8 cellular contexts compared by ENCODE assay signal in genomic region chr4:140374130-140374477, GRCh38. TPM values are rescaled to one million over a fixed set of nuclear protein-coding genes. Genes with fewer than 3 reads are reported as not detected.
DNase-seq lines count a peak whose midpoint lies in the region; ATAC-seq, FAIRE-seq and TF ChIP-seq lines count a peak whose summit lies in the region.

No MANE protein-coding gene starts in this region.

- ATAC-seq in A549 (no peak), HG02798 (IDR thresholded peaks at IDR 0.05; ENCODE audit: poor library complexity, unreplicated experiment) (no peak)

- H3K4me2 ChIP-seq in A549: peak overlapping the region; percentile 85
- peak overlapping the region; percentile 83 for H3K4me2 ChIP-seq in mesendoderm (ENCODE audit: low read length)

- no peak for FAIRE-seq in A549 (lab: Jason Lieb, UNC)

- WGBS in A549 (ENCODE audit: missing lambda C conversion rate): 6% methylated on average over 8 of the region's 8 CpGs
- WGBS in mesendoderm (ENCODE audit: extremely low coverage, insufficient coverage, low lambda C conversion rate): no CpG with 5 or more reads among the region's 8 CpGs

- H2BK5ac ChIP-seq in mesendoderm (ENCODE audit: low read length): no peak overlapping the region

- H3K18ac ChIP-seq in mesendoderm (ENCODE audit: low read length): peak overlapping the region; percentile 1

- H3K4me3 ChIP-seq in A549 (peak overlapping the region; percentile 75), HUES48 (ENCODE audit: low read depth, low read length) (peak overlapping the region; percentile 89), mesendoderm (ENCODE audit: low read length) (peak overlapping the region; percentile 87)

- TF ChIP-seq RAD21 in A549 (conservative IDR thresholded peaks at IDR 0.05 in 1 of 2, IDR thresholded peaks at IDR 0.05 in 1 of 2): no peak

- no peak for TF ChIP-seq EP300 in A549 (IDR thresholded peaks at IDR 0.05)

- CTCF ChIA-PET in A549 (lab: Yijun Ruan, JAX): interaction anchor here (0.8 to 4.1 kb wide), 3 partner anchors 9 to 119 kb away, joined by 3 to 38 read pairs (median 3); no protein-coding TSS in a partner anchor

- H3K9me3 ChIP-seq in A549: no peaks in the 10 kb centered on the region
- H3K9me3 ChIP-seq in HUES48 (ENCODE audit: control insufficient read depth, insufficient read depth, low read length): no peaks in the 10 kb centered on the region

- H4K5ac ChIP-seq in mesendoderm (ENCODE audit: low read length): no peak overlapping the region

- H3K4me1 ChIP-seq in A549 (peaks cover 21% of the 10 kb centered on the region), HUES48 (ENCODE audit: control insufficient read depth, insufficient read depth, low read length) (peaks cover 7% of the 10 kb centered on the region; the same call in 1 of the 2 replicates), mesendoderm (ENCODE audit: control insufficient read depth, low read depth, low read length) (peaks cover 4% of the 10 kb centered on the region)

- H3K4ac ChIP-seq in mesendoderm (ENCODE audit: low read depth, low read length): no peak overlapping the region

- DNase-seq in A549 (ENCODE audit: low read depth in 1 of 2, low spot score in 1 of 2) (no peak), caudate nucleus (lab: John Stamatoyannopoulos, UW) (peak in 1 of 61 donors; percentile 20), mesendoderm (no peak), COLO829 (ENCODE audit: low spot score) (no peak), AG20443 (ENCODE audit: low spot score) (no peak), NCI-H2196 treated with DMSO at 0.1 percent for 48 hours (lab: John Stamatoyannopoulos, UW; ENCODE audit: unreplicated experiment) (no peak)

- peak overlapping the region; percentile 59 for H3K23ac ChIP-seq in mesendoderm (ENCODE audit: low read length)

- H3K27me3 ChIP-seq in HUES48 (ENCODE audit: control insufficient read depth, insufficient read depth, low read length) (no peaks in the 10 kb centered on the region), mesendoderm (ENCODE audit: insufficient read depth, low read length, poor library complexity) (no peaks in the 10 kb centered on the region)

- peak overlapping the region; percentile 82 to 96 for H3K27ac ChIP-seq in A549
- peak overlapping the region; percentile 96 for H3K27ac ChIP-seq in HUES48 (ENCODE audit: low read depth, low read length)
- H3K27ac ChIP-seq in caudate nucleus (ENCODE audit: low read depth, low read length): peak overlapping the region; percentile 80
- peak overlapping the region; percentile 89 for H3K27ac ChIP-seq in mesendoderm (ENCODE audit: low read depth, low read length)

- no peak overlapping the region for H2BK15ac ChIP-seq in mesendoderm (replicated peaks; ENCODE audit: low read depth)

- H3K79me1 ChIP-seq in mesendoderm (ENCODE audit: low read length): peaks cover 11% of the 10 kb centered on the region

- H3K56ac ChIP-seq in mesendoderm (ENCODE audit: low read length): peak overlapping the region; percentile 91

- H3K9ac ChIP-seq in HUES48 (ENCODE audit: low read depth, low read length): peak overlapping the region; percentile 64
- H3K9ac ChIP-seq in mesendoderm (ENCODE audit: low read length): peak overlapping the region; percentile 93

- H2BK120ac ChIP-seq in mesendoderm (ENCODE audit: low read depth, low read length): no peak overlapping the region

- H2AK5ac ChIP-seq in mesendoderm (ENCODE audit: low read length): no peak overlapping the region

- TF ChIP-seq POLR2A in A549 (IDR thresholded peaks at IDR 0.05; ENCODE audit: low read length): no peak

- H3K79me2 ChIP-seq in mesendoderm (ENCODE audit: control insufficient read depth, insufficient read depth, low read length): peaks cover 15% of the 10 kb centered on the region

- no peaks in the 10 kb centered on the region for H3K36me3 ChIP-seq in HUES48 (ENCODE audit: control insufficient read depth, insufficient read depth, low read length)
- H3K36me3 ChIP-seq in mesendoderm (ENCODE audit: control insufficient read depth, insufficient read depth, low read length): no peaks in the 10 kb centered on the region

- TF ChIP-seq CTCF in A549 (IDR thresholded peaks at IDR 0.05): no peak

- no peak overlapping the region for H4K8ac ChIP-seq in mesendoderm (ENCODE audit: low read depth, low read length)

- POLR2A ChIA-PET in A549 (lab: Yijun Ruan, JAX): interaction anchor here (1.1 to 2.4 kb wide), 3 partner anchors 10 to 150 kb away, joined by 4 to 13 read pairs (median 4); partner anchors contain the start of genes CLGN and ELMOD2

TF ChIP-seq in A549, 52 proteins besides CTCF, POLR2A, EP300 and RAD21:
- TF ChIP-seq ESRRA (IDR thresholded peaks at IDR 0.05; ENCODE audit: borderline replicate concordance, low read length): no peak
- TF ChIP-seq EHF (CRISPR knock-in tag; IDR thresholded peaks at IDR 0.05): no peak
- peak; percentile 68 to 86; a peak in 3 of 4 replicates for TF ChIP-seq CEBPB (IDR thresholded peaks at IDR 0.05)

RNA-seq across cellular contexts. Expression of gene SCOC, which starts 0.7 kb away (rescaled TPM):
- 49.7 and 71.9 TPM in 2 replicates for polyA plus RNA-seq in A549 (2011; rRNA removed)
- polyA plus RNA-seq in A549 (2012; cell fraction: cytosol; rRNA removed): 9.1 and 9.4 TPM in 2 replicates
- polyA plus RNA-seq in A549 (2012; cell fraction: nucleus; rRNA removed): 1.5 and 3.8 TPM in 2 replicates
- 46.0 to 50.0 TPM (median 49.3 TPM) in 3 replicates for polyA plus RNA-seq in A549 (2017; fragmentation: RNase III; extraction: RNeasy Plus Mini Kit Qiagen cat#74134 plus additional on column Dnase treatment)
- polyA minus RNA-seq in A549 (2011; rRNA and poly(A)+ RNA removed): 5.5 and 6.1 TPM in 2 replicates
- 31.3 TPM for polyA plus RNA-seq in mesendoderm (2013, experiment 1 of 2)
- 31.6 TPM for polyA plus RNA-seq in mesendoderm (2013, experiment 2 of 2)

RNA-seq across cellular contexts. Expression of gene CLGN, which starts 53.3 kb away (rescaled TPM):
- polyA plus RNA-seq in A549 (2011; rRNA removed): 20.6 and 30.9 TPM in 2 replicates
- 0.60 and 0.78 TPM in 2 replicates for polyA plus RNA-seq in A549 (2012; cell fraction: cytosol; rRNA removed)
- polyA plus RNA-seq in A549 (2012; cell fraction: nucleus; rRNA removed): 0.54 and 0.92 TPM in 2 replicates
- polyA plus RNA-seq in A549 (2017; fragmentation: RNase III; extraction: RNeasy Plus Mini Kit Qiagen cat#74134 plus additional on column Dnase treatment): 8.3 to 8.9 TPM (median 8.4 TPM) in 3 replicates
- 1.9 and 2.2 TPM in 2 replicates for polyA minus RNA-seq in A549 (2011; rRNA and poly(A)+ RNA removed)
- 2.3 TPM for polyA plus RNA-seq in mesendoderm (2013, experiment 1 of 2)
- 2.4 TPM for polyA plus RNA-seq in mesendoderm (2013, experiment 2 of 2)
